11 cellular contexts compared by ENCODE assay signal in genomic region chr15:66706840-66707239, GRCh38. TPM values are rescaled to one million over a fixed set of nuclear protein-coding genes. Genes with fewer than 3 reads are reported as not detected.
DNase-seq lines count a peak whose midpoint lies in the region; ATAC-seq and TF ChIP-seq lines count a peak whose summit lies in the region.
"Had no signal": no experiment of that assay in that cellular context is flagged by ENCODE, and none has a peak within 500 bp of the region (broad histone marks: within the 10 kb centered on the region; RNA-seq: fewer than 3 reads in every experiment).

No MANE protein-coding gene starts in this region.

- H3K9me3 Mint-ChIP-seq in activated T-cell treated with anti-CD3 and anti-CD28 coated beads, Interleukin-2, amount 50 U/mL, for 4 hours = no peaks in the 10 kb centered on the region
- H3K9me3 Mint-ChIP-seq: activated naive CD4-positive, alpha-beta T cell treated with anti-CD3 and anti-CD28 coated beads, Interleukin-2, amount 50 U/mL, for 72 hours had no signal

- H3K4me3 Mint-ChIP-seq in activated T-cell treated with anti-CD3 and anti-CD28 coated beads, Interleukin-2, amount 50 U/mL, for 4 hours = no peak overlapping the region

- peaks cover 41% of the 10 kb centered on the region for H3K4me1 ChIP-seq in cardiac muscle cell (ENCODE audit: low read depth)
- no peaks in the 10 kb centered on the region for H3K4me1 ChIP-seq in parathyroid adenoma
- H3K4me1 ChIP-seq in vagina = peaks cover 56% of the 10 kb centered on the region

- H3K9ac ChIP-seq in parathyroid adenoma = no peak overlapping the region

- H3K27me3 Mint-ChIP-seq in activated T-cell treated with anti-CD3 and anti-CD28 coated beads, Interleukin-2, amount 50 U/mL, for 4 hours (ENCODE audit: low read depth) = peaks cover 23% of the 10 kb centered on the region

- H3K79me2 ChIP-seq in parathyroid adenoma = no peaks in the 10 kb centered on the region

- H3K4me3 ChIP-seq in cardiac muscle cell = peak overlapping the region; percentile 100
- peak overlapping the region; percentile 90 for H3K4me3 ChIP-seq in fibroblast of pulmonary artery (replicated peaks; ENCODE audit: low read depth, low read length)
- H3K4me3 ChIP-seq in parathyroid adenoma (ENCODE audit: low read depth, low read length) = no peak overlapping the region
- peak overlapping the region in 1 of 2 donors; percentile 10 for H3K4me3 ChIP-seq in vagina

- no peaks in the 10 kb centered on the region for H3K9me3 ChIP-seq in cardiac muscle cell (ENCODE audit: low read depth)
- H3K9me3 ChIP-seq in parathyroid adenoma (ENCODE audit: control insufficient read depth, low read length) = no peaks in the 10 kb centered on the region
- no peaks in the 10 kb centered on the region for H3K9me3 ChIP-seq in vagina

- H3K27ac ChIP-seq in cardiac muscle cell (peak overlapping the region; percentile 97), parathyroid adenoma (no peak overlapping the region), vagina (peak overlapping the region; percentile 65)

- H3K4me1 Mint-ChIP-seq in activated T-cell treated with anti-CD3 and anti-CD28 coated beads, Interleukin-2, amount 50 U/mL, for 4 hours (ENCODE audit: low read depth) = peaks cover 7% of the 10 kb centered on the region

- intact Hi-C loops in Right ventricle myocardium superior (cut with DNase I) = loop anchor here (5.0 kb wide), 1 partner anchor 65 kb away; no protein-coding TSS in a partner anchor
- intact Hi-C loops in vagina (cut with DNase I) = loop anchor here (5.0 kb wide), 1 partner anchor 65 kb away; no protein-coding TSS in a partner anchor

- H3K36me3 ChIP-seq in cardiac muscle cell = peaks cover 44% of the 10 kb centered on the region
- H3K36me3 ChIP-seq in parathyroid adenoma (ENCODE audit: control insufficient read depth, insufficient read depth, low read length) = no peaks in the 10 kb centered on the region
- no peaks in the 10 kb centered on the region for H3K36me3 ChIP-seq in vagina

- TF ChIP-seq CTCF in cardiac muscle cell (IDR thresholded peaks at IDR 0.05; ENCODE audit: low read depth, low read length) (no peak), fibroblast of pulmonary artery (IDR thresholded peaks at IDR 0.05; ENCODE audit: low read length, missing control alignments) (no peak), parathyroid adenoma (IDR thresholded peaks at IDR 0.05) (no peak), vagina (IDR thresholded peaks at IDR 0.05) (no peak), GM10248 (IDR thresholded peaks at IDR 0.05; ENCODE audit: control extremely low read depth, extremely low read depth, low read depth, missing control alignments) (no peak)

- H2AFZ ChIP-seq in parathyroid adenoma = no peak overlapping the region

- H3K36me3 Mint-ChIP-seq in activated T-cell treated with anti-CD3 and anti-CD28 coated beads, Interleukin-2, amount 50 U/mL, for 4 hours (ENCODE audit: insufficient read depth) = no peaks in the 10 kb centered on the region

- POLR2A ChIA-PET in GM10248 (lab: Yijun Ruan, JAX) = interaction anchor here (0.6 kb wide), 1 partner anchor 28 kb away, joined by 3 read pairs; no protein-coding TSS in a partner anchor

- CTCF ChIA-PET in GM10248 (lab: Yijun Ruan, JAX) = interaction anchor here (0.7 kb wide), 1 partner anchor 8 kb away, joined by 3 read pairs; no protein-coding TSS in a partner anchor

- no peak for DNase-seq in cardiac muscle cell (ENCODE audit: low read depth in 1 of 2, low spot score in 1 of 2)
- no peak for DNase-seq in Right ventricle myocardium superior
- no peak for DNase-seq in fibroblast of pulmonary artery (ENCODE audit: low read depth)
- no peak for DNase-seq in vagina (ENCODE audit: extremely low spot score in 2 of 2)
- no peak for DNase-seq in GM10248 (ENCODE audit: extremely low spot score)
- no peak for DNase-seq in activated T-cell treated with anti-CD3 and anti-CD28 coated beads, Interleukin-2, amount 50 U/mL, for 4 hours
- DNase-seq: stimulated activated CD4-positive, alpha-beta T cell treated with anti-CD3 and anti-CD28 coated beads, Interleukin-4, amount 100 ng/mL, for 4 hours; stimulated activated naive CD8-positive, alpha-beta T cell treated with anti-CD3 and anti-CD28 coated beads, Interleukin-15, Interleukin-2, amounts not matched to agents 100 U/mL and 50 U/mL, for 24 hours had no signal

- ATAC-seq in Right ventricle myocardium superior (ENCODE audit: poor library complexity) (no peak), GM18861 (IDR thresholded peaks at IDR 0.05; ENCODE audit: unreplicated experiment) (no peak)
- no peak for ATAC-seq in activated T-cell treated with anti-CD3 and anti-CD28 coated beads, Interleukin-2, amount 50 U/mL, for 4 hours
- ATAC-seq: activated naive CD4-positive, alpha-beta T cell treated with anti-CD3 and anti-CD28 coated beads, Interleukin-2, amount 50 U/mL, for 72 hours; stimulated activated naive CD8-positive, alpha-beta T cell treated with anti-CD3 and anti-CD28 coated beads, Interleukin-15, Interleukin-2, amounts not matched to agents 100 U/mL and 50 U/mL, for 24 hours had no signal

- H3K27me3 ChIP-seq in cardiac muscle cell (no peaks in the 10 kb centered on the region), parathyroid adenoma (ENCODE audit: control insufficient read depth, insufficient read depth, low read length) (no peaks in the 10 kb centered on the region), vagina (no peaks in the 10 kb centered on the region)

- TF ChIP-seq POLR2A in vagina (IDR thresholded peaks at IDR 0.05) = no peak

- peak overlapping the region; percentile 11 for H3K4me2 ChIP-seq in parathyroid adenoma (ENCODE audit: low read length)

RNA-seq across cellular contexts. Expression of gene SMAD6, which starts 4.8 kb away (rescaled TPM):
- total RNA-seq in cardiac muscle cell (232 and 274 TPM in 2 replicates), Right ventricle myocardium superior (14.1 TPM), vagina (28.5 TPM)
- polyA plus RNA-seq in cardiac muscle cell = 106 and 155 TPM in 2 replicates
- under 1 TPM; 0.05 to 0.25 (median 0.08) TPM for total RNA-seq in activated T-cell treated with anti-CD3 and anti-CD28 coated beads, Interleukin-2, amount 50 U/mL, for 4 hours

Comparison
In these comparisons a context has a peak if more than half of its experiments do, and no peak if none do; other contexts are left out.
1. RNA of gene SMAD6, which starts 4.8 kb away (total RNA-seq): 232 to 274 TPM in cardiac muscle cell, 28.5 TPM in vagina (single experiment) and 14.1 TPM in Right ventricle myocardium superior (single experiment); 0.05 to 0.25 TPM in activated T-cell treated with anti-CD3 and anti-CD28 coated beads, Interleukin-2, amount 50 U/mL, for 4 hours; every median in the first group is over 10 times any median in the second.